ENCODE assay signal across 9 cellular contexts in the genomic region with DNA sequence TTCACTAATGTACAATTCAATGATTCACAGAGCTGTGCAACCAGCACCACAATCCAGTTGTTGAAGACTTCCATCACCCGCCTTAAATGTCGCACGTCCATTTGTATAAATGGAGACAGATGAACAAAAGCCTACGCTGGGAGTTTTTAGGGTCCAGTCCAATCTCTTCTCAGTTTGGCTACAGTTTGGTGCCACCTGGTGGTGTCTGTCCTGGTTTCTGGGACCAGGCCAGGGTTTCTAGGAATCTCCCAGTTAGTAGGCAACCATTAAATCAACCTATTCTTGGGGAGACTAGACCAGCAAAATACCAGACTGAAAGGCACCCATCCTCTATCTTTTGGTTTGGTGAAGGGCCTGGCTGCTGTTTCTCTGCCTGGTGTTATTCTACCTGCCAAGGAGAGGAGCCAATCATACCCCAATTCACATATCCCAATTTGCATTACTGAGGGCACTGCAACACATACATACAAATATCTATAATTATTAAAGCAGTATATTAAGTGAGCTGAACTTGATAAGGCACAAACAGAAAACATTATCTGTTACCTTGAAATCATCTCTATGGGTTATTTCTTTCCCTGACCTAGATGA. TPM values are rescaled to one million over a fixed set of nuclear protein-coding genes. Genes with fewer than 3 reads are reported as not detected.
DNase-seq lines count a peak whose midpoint lies in the region; ATAC-seq and TF ChIP-seq lines count a peak whose summit lies in the region.
"Had no signal": no experiment of that assay in that cellular context is flagged by ENCODE, and none has a peak within 500 bp of the region (broad histone marks: within the 10 kb centered on the region; RNA-seq: fewer than 3 reads in every experiment).

No MANE protein-coding gene starts in this region.

- intact Hi-C loops in A673 (cut with micrococcal nuclease; ENCODE audit: unreplicated experiment) = loop anchor here (10.0 kb wide), 1 partner anchor 674 kb away; no protein-coding TSS in a partner anchor

- peaks cover 5% of the 10 kb centered on the region for H3K4me1 ChIP-seq in A673 (ENCODE audit: insufficient read depth, low read length, poor library complexity, severe bottlenecking)
- H3K4me1 ChIP-seq in gastroesophageal sphincter = peaks cover 0 to 17% (median 7%) of the 10 kb centered on the region in 3 donors

- POLR2A ChIA-PET in A673 (lab: Charles Lee; ENCODE audit: low non-redundant PET) = no interaction called here

- no peak overlapping the region for H3K27ac ChIP-seq in A673 (ENCODE audit: low read depth, low read length, poor library complexity, severe bottlenecking)
- no peak overlapping the region for H3K27ac ChIP-seq in gastroesophageal sphincter
- H3K27ac ChIP-seq: thoracic aorta had no signal

- H3K4me3 Mint-ChIP-seq in natural killer cell treated with Interleukin-12 subunit alpha and Interleukin-12 subunit beta and Interleukin-15 and Interleukin-18, amount 100 ng/mL, for 72 hours = no peak overlapping the region

- no peaks in the 10 kb centered on the region for H3K36me3 Mint-ChIP-seq in natural killer cell treated with Interleukin-12 subunit alpha and Interleukin-12 subunit beta and Interleukin-15 and Interleukin-18, amount 100 ng/mL, for 72 hours

- no peak overlapping the region for H3K4me3 ChIP-seq in A673 (ENCODE audit: low read depth, low read length, poor library complexity, severe bottlenecking)
- no peak overlapping the region for H3K4me3 ChIP-seq in gastroesophageal sphincter
- H3K4me3 ChIP-seq: thoracic aorta had no signal

- peaks cover 0 to 6% of the 10 kb centered on the region in 2 donors for H3K27me3 Mint-ChIP-seq in natural killer cell treated with Interleukin-12 subunit alpha and Interleukin-12 subunit beta and Interleukin-15 and Interleukin-18, amount 100 ng/mL, for 72 hours

- TF ChIP-seq CTCF in A673 (conservative IDR thresholded peaks at IDR 0.05; ENCODE audit: low read depth, low read length) = peak; percentile 68
- peak; percentile 58 for TF ChIP-seq CTCF in GM12873 (IDR thresholded peaks at IDR 0.05; ENCODE audit: insufficient read depth, low read depth, low read length, missing control alignments)
- peak; percentile 10 to 37 (median 22) for TF ChIP-seq CTCF in gastroesophageal sphincter (IDR thresholded peaks at IDR 0.05)

- H3K27me3 ChIP-seq in A673 (replicated peaks; ENCODE audit: insufficient read depth, low read depth, low read length, poor library complexity) (no peaks in the 10 kb centered on the region), gastroesophageal sphincter (no peaks in the 10 kb centered on the region)

- no peaks in the 10 kb centered on the region for H3K9me3 Mint-ChIP-seq in natural killer cell treated with Interleukin-12 subunit alpha and Interleukin-12 subunit beta and Interleukin-15 and Interleukin-18, amount 100 ng/mL, for 72 hours

- BruUV-seq in A673 (replicated peaks; lab: Mats Ljungman, UMichigan) = no TSS peak

- 26 to 38% methylated on average over 3 to 4 of the region's 4 CpGs for WGBS in gastroesophageal sphincter (ENCODE audit: low coverage in 1 of 2), 2 donors

- H3K4me1 Mint-ChIP-seq in natural killer cell treated with Interleukin-12 subunit alpha and Interleukin-12 subunit beta and Interleukin-15 and Interleukin-18, amount 100 ng/mL, for 72 hours (ENCODE audit: low read depth in 2 of 2) = peaks cover 13 to 14% of the 10 kb centered on the region in 2 donors

- TF ChIP-seq POLR2A in gastroesophageal sphincter (IDR thresholded peaks at IDR 0.05) = no peak

- H3K9me3 ChIP-seq in A673 (ENCODE audit: low read depth, low read length, poor library complexity, severe bottlenecking) (no peaks in the 10 kb centered on the region), gastroesophageal sphincter (no peaks in the 10 kb centered on the region)
- H3K9me3 ChIP-seq: thoracic aorta had no signal

- no peak for TF ChIP-seq EP300 in gastroesophageal sphincter (IDR thresholded peaks at IDR 0.05)

- peak; percentile 76 for DNase-seq in A673 (ENCODE audit: low spot score)
- DNase-seq in NCI-H2107 (lab: John Stamatoyannopoulos, UW) = peak; percentile 63
- peak; percentile 53 for DNase-seq in activated CD4-positive, alpha-beta T cell treated with anti-CD3 and anti-CD28 coated beads for 48 hours
- DNase-seq in pulmonary artery endothelial cell (ENCODE audit: low read depth, low spot score) = peak; percentile 29
- DNase-seq in natural killer cell treated with Interleukin-12 subunit alpha and Interleukin-12 subunit beta and Interleukin-15 and Interleukin-18, amount 100 ng/mL, for 72 hours (ENCODE audit: low spot score) = no peak

- H3K27ac Mint-ChIP-seq in natural killer cell treated with Interleukin-12 subunit alpha and Interleukin-12 subunit beta and Interleukin-15 and Interleukin-18, amount 100 ng/mL, for 72 hours = no peak overlapping the region

- CTCF ChIA-PET in A673 (lab: Charles Lee) = no interaction called here

- ATAC-seq in gastroesophageal sphincter (no peak), GM21619 (IDR thresholded peaks at IDR 0.05; ENCODE audit: unreplicated experiment) (no peak)
- ATAC-seq in natural killer cell treated with Interleukin-12 subunit alpha and Interleukin-12 subunit beta and Interleukin-15 and Interleukin-18, amount 100 ng/mL, for 72 hours = no peak

- H3K36me3 ChIP-seq in A673 (ENCODE audit: insufficient read depth, low read length, poor library complexity, severe bottlenecking) (no peaks in the 10 kb centered on the region), gastroesophageal sphincter (no peaks in the 10 kb centered on the region)
- H3K36me3 ChIP-seq: thoracic aorta had no signal

RNA-seq across cellular contexts. Expression of gene DDX1, which starts 3.2 kb away (rescaled TPM):
- total RNA-seq in A673 (2021) (152 and 154 TPM in 2 replicates), gastroesophageal sphincter (10 to 100 TPM; 66.7 to 88.9 (median 67.4) TPM), pulmonary artery endothelial cell (88.5 and 99.0 TPM in 2 replicates)
- total RNA-seq in natural killer cell treated with Interleukin-12 subunit alpha and Interleukin-12 subunit beta and Interleukin-15 and Interleukin-18, amount 100 ng/mL, for 72 hours = 10 to 100 TPM; 89.2 to 91.6 TPM

RNA-seq across cellular contexts. Expression of gene NBAS, which starts 27.3 kb away (rescaled TPM):
- total RNA-seq in A673 (2021) (37.5 and 38.7 TPM in 2 replicates), gastroesophageal sphincter (10 to 100 TPM; 34.9 to 50.9 (median 40.4) TPM), pulmonary artery endothelial cell (75.8 and 78.8 TPM in 2 replicates)
- total RNA-seq in natural killer cell treated with Interleukin-12 subunit alpha and Interleukin-12 subunit beta and Interleukin-15 and Interleukin-18, amount 100 ng/mL, for 72 hours = 10 to 100 TPM; 39.0 to 49.5 TPM
